Comparison of ENCODE assay signal across 24 cellular contexts in genomic region chr9:70530716-70531115, GRCh38.
"Had no signal": no experiment of that assay in that cellular context is flagged by ENCODE, and none has a peak within 500 bp of the region (broad histone marks: within the 10 kb centered on the region; RNA-seq: fewer than 3 reads in every experiment).

No MANE protein-coding gene starts in this region.

- H3K9me3 Mint-ChIP-seq: immature natural killer cell; neural crest cell; stimulated activated naive CD8-positive, alpha-beta T cell treated with anti-CD3 and anti-CD28 coated beads, Interleukin-15, Interleukin-2, amounts not matched to agents 100 ng/mL and 50 ng/mL, for 24 hours had no signal

- H3K4me1 Mint-ChIP-seq: immature natural killer cell, neural crest cell had no signal

- H3K27ac Mint-ChIP-seq: immature natural killer cell; nephron; stimulated activated naive CD8-positive, alpha-beta T cell treated with anti-CD3 and anti-CD28 coated beads, Interleukin-15, Interleukin-2, amounts not matched to agents 100 ng/mL and 50 ng/mL, for 24 hours had no signal

- H3K27me3 Mint-ChIP-seq: naive thymus-derived CD8-positive, alpha-beta T cell; stimulated activated naive CD8-positive, alpha-beta T cell treated with anti-CD3 and anti-CD28 coated beads, Interleukin-15, Interleukin-2, amounts not matched to agents 100 ng/mL and 50 ng/mL, for 24 hours had no signal

- H3K4me3 Mint-ChIP-seq: immature natural killer cell; naive thymus-derived CD8-positive, alpha-beta T cell; nephron; neural crest cell; stimulated activated naive CD8-positive, alpha-beta T cell treated with anti-CD3 and anti-CD28 coated beads, Interleukin-15, Interleukin-2, amounts not matched to agents 100 ng/mL and 50 ng/mL, for 24 hours had no signal

- H3K36me3 Mint-ChIP-seq: immature natural killer cell had no signal

- ATAC-seq: left colon; left lung; lower lobe of right lung; naive thymus-derived CD8-positive, alpha-beta T cell; pancreas; right cardiac atrium had no signal

- DNase-seq: immature natural killer cell; kidney; left colon; left lung; lower lobe of right lung; mammary epithelial cell; mesenchymal stem cell; naive thymus-derived CD8-positive, alpha-beta T cell; nucleus accumbens; pancreas; posterior cingulate gyrus; retina; right cardiac atrium; stimulated activated CD4-positive, alpha-beta T cell treated with anti-CD3 and anti-CD28 coated beads, Interleukin-12 subunit alpha, Interleukin-12 subunit beta, amount 100 ng/mL, for 4 hours; stimulated activated CD4-positive, alpha-beta T cell treated with anti-CD3 and anti-CD28 coated beads, Interleukin-15, amount 100 ng/mL, for 24 hours; stimulated activated CD4-positive, alpha-beta T cell treated with anti-CD3 and anti-CD28 coated beads, Interleukin-2, amount 100 ng/mL, for 24 hours; stimulated activated CD4-positive, alpha-beta T cell treated with anti-CD3 and anti-CD28 coated beads, Interleukin-4, amount 100 ng/mL, for 1 hour; stimulated activated naive CD4-positive, alpha-beta T cell; tibial artery; trophoblast cell; upper lobe of right lung had no signal
